ENCODE assay signal across 13 cellular contexts in the genomic region with DNA sequence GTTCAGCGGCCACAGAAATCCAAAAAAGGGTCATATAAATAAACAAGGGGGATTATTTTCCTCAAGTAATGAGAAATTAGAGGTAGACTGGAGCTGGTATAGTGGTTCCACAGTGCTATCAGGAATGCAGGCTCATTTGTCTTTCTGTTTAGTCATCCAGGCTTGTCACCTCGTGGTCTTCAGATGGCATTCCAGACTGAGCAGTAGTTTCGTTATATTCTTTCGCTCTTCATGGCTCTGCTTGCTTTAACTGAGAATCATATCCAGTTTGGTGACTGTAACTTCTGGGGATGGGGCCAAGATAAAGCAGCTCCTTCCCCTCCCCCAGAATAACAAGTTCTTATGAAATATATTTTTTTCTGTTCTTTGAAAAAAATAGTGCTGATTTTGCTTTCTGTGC. TPM values are rescaled to one million over a fixed set of nuclear protein-coding genes. Genes with fewer than 3 reads are reported as not detected.
A peak's percentile ranks its signal among the peaks of the same experiment; 100 is the strongest.
DNase-seq lines count a peak whose midpoint lies in the region; ATAC-seq, FAIRE-seq and TF ChIP-seq lines count a peak whose summit lies in the region.
"Had no signal": no experiment of that assay in that cellular context is flagged by ENCODE, and none has a peak within 500 bp of the region (broad histone marks: within the 10 kb centered on the region; RNA-seq: fewer than 3 reads in every experiment).

No MANE protein-coding gene starts in this region.

- H3K27me3 Mint-ChIP-seq in astrocyte (ENCODE audit: low read depth, unreplicated experiment), result no peaks in the 10 kb centered on the region
- H3K27me3 Mint-ChIP-seq: progenitor cell of endocrine pancreas had no signal

- H3K4me3 ChIP-seq in left ventricle myocardium inferior (no peak overlapping the region), astrocyte (ENCODE audit: insufficient read depth, low read depth, low read length) (no peak overlapping the region)

- H3K9me3 ChIP-seq in left ventricle myocardium inferior (replicated peaks) (peaks cover 3% of the 10 kb centered on the region), astrocyte (ENCODE audit: insufficient read depth, low read depth, low read length) (no peaks in the 10 kb centered on the region)

- H3K27me3 ChIP-seq in left ventricle myocardium inferior (ENCODE audit: low read depth) (no peaks in the 10 kb centered on the region), astrocyte (ENCODE audit: insufficient read depth, low read length) (no peaks in the 10 kb centered on the region)

- H3K36me3 ChIP-seq in left ventricle myocardium inferior, result no peaks in the 10 kb centered on the region
- H3K36me3 ChIP-seq in astrocyte (ENCODE audit: insufficient read depth, low read length), result no peaks in the 10 kb centered on the region

- intact Hi-C loops in Right ventricle myocardium inferior (cut with DNase I), result no loop called here
- intact Hi-C loops in left ventricle myocardium inferior (cut with micrococcal nuclease), result no loop called here
- intact Hi-C loops in left ventricle myocardium superior (cut with micrococcal nuclease), result no loop called here

- H4K20me1 ChIP-seq in astrocyte (ENCODE audit: insufficient read depth, low read length), result peaks cover 74% of the 10 kb centered on the region

- no peak overlapping the region for H2AFZ ChIP-seq in astrocyte (ENCODE audit: low read depth, low read length)

- peaks cover 89% of the 10 kb centered on the region for H3K79me2 ChIP-seq in astrocyte (ENCODE audit: insufficient read depth, low read length)

- DNase-seq in Right ventricle myocardium inferior (ENCODE audit: missing footprints), result no peak
- DNase-seq in left ventricle myocardium inferior, result no peak
- DNase-seq in astrocyte (ENCODE audit: low read depth), result peak; percentile 97
- DNase-seq in left ventricle myocardium superior, result no peak
- peak; percentile 46 for DNase-seq in urothelium cell line (ENCODE audit: low spot score)
- no peak for DNase-seq in NCI-H1694 (lab: John Stamatoyannopoulos, UW)
- no peak for DNase-seq in hippocampal formation (lab: John Stamatoyannopoulos, UW)
- DNase-seq: caudate nucleus, NCI-H1048 had no signal

- TF ChIP-seq CTCF in left ventricle myocardium inferior (IDR thresholded peaks at IDR 0.05; ENCODE audit: borderline replicate concordance) (no peak), astrocyte (IDR thresholded peaks at IDR 0.05; ENCODE audit: insufficient read depth, low read depth, low read length) (no peak)

- ATAC-seq in Right ventricle myocardium inferior (peak; percentile 39), left ventricle myocardium superior (peak; percentile 50), GM18868 (IDR thresholded peaks at IDR 0.05; ENCODE audit: unreplicated experiment) (no peak)

- H3K4me3 Mint-ChIP-seq in astrocyte (ENCODE audit: unreplicated experiment), result no peak overlapping the region

- H3K27ac Mint-ChIP-seq in astrocyte (ENCODE audit: unreplicated experiment), result peak overlapping the region; percentile 91

- FAIRE-seq in astrocyte (lab: Jason Lieb, UNC) (peak; percentile 92), urothelium cell line (lab: Jason Lieb, UNC) (peak; percentile 81)
- FAIRE-seq: A204.1, frontal cortex had no signal

- H3K9ac ChIP-seq in astrocyte (ENCODE audit: low read length), result peak overlapping the region; percentile 40

- H3K27ac ChIP-seq in left ventricle myocardium inferior (replicated peaks) (no peak overlapping the region), astrocyte (ENCODE audit: low read depth, low read length) (peak overlapping the region; percentile 73)

- H3K36me3 Mint-ChIP-seq in astrocyte (ENCODE audit: low read depth, unreplicated experiment), result peaks cover 8% of the 10 kb centered on the region

- H3K4me1 Mint-ChIP-seq in astrocyte (ENCODE audit: low read depth, unreplicated experiment), result peaks cover 32% of the 10 kb centered on the region

- H3K4me2 ChIP-seq in astrocyte (ENCODE audit: low read length), result peak overlapping the region; percentile 76

- peaks cover 7% of the 10 kb centered on the region for H3K9me3 Mint-ChIP-seq in astrocyte (ENCODE audit: unreplicated experiment)

- H3K4me1 ChIP-seq in left ventricle myocardium inferior, result peaks cover 76% of the 10 kb centered on the region
- H3K4me1 ChIP-seq in astrocyte (ENCODE audit: insufficient read depth, low read length), result peaks cover 14% of the 10 kb centered on the region

RNA-seq across cellular contexts. Expression of a gene that starts 9.5 kb away (rescaled TPM):
- total RNA-seq in Right ventricle myocardium inferior (34.6 TPM), left ventricle myocardium inferior (49.9 TPM), astrocyte (83.3 and 86.1 TPM in 2 replicates), left ventricle myocardium superior (39.3 TPM)

RNA-seq across cellular contexts. Expression of a gene that starts 9.6 kb away (rescaled TPM):
- total RNA-seq in Right ventricle myocardium inferior, result 22.7 TPM
- total RNA-seq in left ventricle myocardium inferior, result 30.7 TPM
- 25.9 and 33.9 TPM in 2 replicates for total RNA-seq in astrocyte
- 23.9 TPM for total RNA-seq in left ventricle myocardium superior

Comparison
In these comparisons a context has a peak if more than half of its experiments do, and no peak if none do; other contexts are left out.
1. DNase-seq: peak in astrocyte (single experiment) and urothelium cell line (single experiment); none in Right ventricle myocardium inferior (single experiment), left ventricle myocardium inferior (single experiment), left ventricle myocardium superior (single experiment), NCI-H1694 (single experiment) and hippocampal formation (0 of 2).